Comparison of ENCODE assay signal across 8 cellular contexts in the genomic region with DNA sequence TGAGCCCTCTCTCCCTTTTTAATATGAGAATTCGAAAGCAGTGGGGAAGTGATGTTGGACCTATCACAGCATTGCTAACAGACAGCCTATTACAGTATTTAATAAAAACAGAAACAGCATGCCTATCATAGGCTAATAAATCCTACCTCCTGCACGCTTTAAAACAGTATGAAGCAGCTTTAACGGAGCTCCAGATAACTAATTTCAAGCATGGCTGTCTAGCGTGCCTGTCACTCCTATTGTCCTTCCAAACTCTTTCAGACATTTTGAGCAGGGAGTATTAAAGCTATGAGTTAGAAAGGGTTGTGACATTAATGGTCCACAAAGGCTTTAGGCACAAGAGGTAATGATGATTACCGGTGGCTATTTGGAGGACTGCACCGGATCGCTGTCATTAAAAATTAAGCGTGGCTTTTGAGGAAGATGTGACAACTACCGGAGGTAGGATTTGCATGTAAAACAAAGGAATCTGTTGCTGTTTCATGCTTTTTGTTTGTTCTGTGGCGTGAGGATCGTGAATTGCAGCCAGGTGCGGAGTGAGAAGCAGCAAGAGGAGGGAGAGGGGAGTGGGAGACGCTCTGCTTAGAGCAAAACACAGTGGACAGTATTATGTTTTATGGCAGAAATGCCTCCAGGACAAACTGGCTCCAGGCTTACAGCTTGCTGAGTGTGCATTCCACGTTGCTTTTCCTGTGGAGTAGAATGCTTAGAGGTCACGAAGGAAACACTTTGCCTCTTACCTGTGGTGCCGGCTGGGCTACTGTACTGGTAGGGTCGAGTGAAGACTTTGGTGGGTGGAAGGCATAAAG. TPM values are rescaled to one million over a fixed set of nuclear protein-coding genes. Genes with fewer than 3 reads are reported as not detected.
DNase-seq lines count a peak whose midpoint lies in the region; ATAC-seq and TF ChIP-seq lines count a peak whose summit lies in the region.

TSS of gene KCNMB2 (plus strand) at position 166 of the 809 bp plus-strand sequence.

- H3K4me3 ChIP-seq in fibroblast of villous mesenchyme (ENCODE audit: low read depth, low read length): peak within 1 kb of the TSS; percentile 19

- peak; percentile 72 for DNase-seq in NCI-H345 treated with DMSO at 0.1 percent for 48 hours (lab: John Stamatoyannopoulos, UW; ENCODE audit: unreplicated experiment)
- DNase-seq in fibroblast of villous mesenchyme (ENCODE audit: low read depth): peak; percentile 10
- DNase-seq in pons (ENCODE audit: low spot score): peak; percentile 31
- no peak for DNase-seq in NCI-H82 (lab: John Stamatoyannopoulos, UW)
- no peak for DNase-seq in activated CD4-positive, alpha-beta T cell treated with anti-CD3 and anti-CD28 coated beads for 4 hours
- DNase-seq in activated CD8-positive, alpha-beta memory T cell treated with anti-CD3 and anti-CD28 coated beads, Interleukin-2, amount 50 U/mL, for 48 hours: no peak

- TF ChIP-seq POLR2A in GM15510 (IDR thresholded peaks at IDR 0.05; ENCODE audit: borderline replicate concordance, extremely low read depth, insufficient read length): peak; percentile 24

- no peak for TF ChIP-seq CTCF in fibroblast of villous mesenchyme (IDR thresholded peaks at IDR 0.05; ENCODE audit: insufficient read depth, low read depth, low read length)

- ATAC-seq in GM19395 (IDR thresholded peaks at IDR 0.05; ENCODE audit: unreplicated experiment): no peak

RNA-seq across cellular contexts. Expression of gene KCNMB2, which starts in this region (rescaled TPM):
- under 0.01 TPM in 1 of 2 replicates, not detected in the other for total RNA-seq in fibroblast of villous mesenchyme

Comparison
In these comparisons a context has a peak if more than half of its experiments do, and no peak if none do; other contexts are left out.
1. Peak in DNase-seq and H3K4me3 ChIP-seq in fibroblast of villous mesenchyme; RNA of the gene not detected or under 1 TPM.
2. DNase-seq: peak in NCI-H345 treated with DMSO at 0.1 percent for 48 hours (single experiment) and pons (single experiment); none in NCI-H82 (single experiment), activated CD4-positive, alpha-beta T cell treated with anti-CD3 and anti-CD28 coated beads for 4 hours (0 of 2) and activated CD8-positive, alpha-beta memory T cell treated with anti-CD3 and anti-CD28 coated beads, Interleukin-2, amount 50 U/mL, for 48 hours (single experiment).